ENCODE assay signal across 18 cellular contexts in genomic region chr10:26478061-26478460, GRCh38. TPM values are rescaled to one million over a fixed set of nuclear protein-coding genes. Genes with fewer than 3 reads are reported as not detected.
A peak's percentile ranks its signal among the peaks of the same experiment; 100 is the strongest.
DNase-seq lines count a peak whose midpoint lies in the region; ATAC-seq and TF ChIP-seq lines count a peak whose summit lies in the region.
"Had no signal": no experiment of that assay in that cellular context is flagged by ENCODE, and none has a peak within 500 bp of the region (broad histone marks: within the 10 kb centered on the region; RNA-seq: fewer than 3 reads in every experiment).

No MANE protein-coding gene starts in this region.

- H3K79me2 ChIP-seq in Loucy (ENCODE audit: insufficient read depth, low read length): peaks cover 8% of the 10 kb centered on the region

- H3K36me3 ChIP-seq in Loucy (ENCODE audit: insufficient read depth, low read length): no peaks in the 10 kb centered on the region
- H3K36me3 ChIP-seq: gastrocnemius medialis had no signal

- no peaks in the 10 kb centered on the region for H3K9me3 ChIP-seq in Loucy (ENCODE audit: insufficient read depth, low read depth, low read length)
- H3K9me3 ChIP-seq: gastrocnemius medialis had no signal

- no peaks in the 10 kb centered on the region for H4K20me1 ChIP-seq in Loucy (ENCODE audit: insufficient read depth, low read length, poor library complexity, severe bottlenecking)

- peak overlapping the region; percentile 95 for H3K27ac Mint-ChIP-seq in activated naive CD8-positive, alpha-beta T cell
- H3K27ac Mint-ChIP-seq in stimulated activated naive B cell treated with anti-CD40 and anti-IgM and Interleukin-4, amounts not matched to agents 10 μg/mL and 1 μg/mL and 100 μg/mL, for 72 hours: peak overlapping the region; percentile 93
- H3K27ac Mint-ChIP-seq: type B pancreatic cell had no signal

- peak overlapping the region; percentile 17 for H3K4me3 Mint-ChIP-seq in activated T-cell treated with anti-CD3 and anti-CD28 coated beads, Interleukin-2, amount 50 U/mL, for 4 hours
- H3K4me3 Mint-ChIP-seq in activated naive CD8-positive, alpha-beta T cell: peak overlapping the region; percentile 52
- peak overlapping the region; percentile 59 to 75 for H3K4me3 Mint-ChIP-seq in stimulated activated naive B cell treated with anti-CD40 and anti-IgM and Interleukin-4, amounts not matched to agents 10 μg/mL and 1 μg/mL and 100 μg/mL, for 72 hours
- H3K4me3 Mint-ChIP-seq: type B pancreatic cell had no signal

- H3K36me3 Mint-ChIP-seq in activated T-cell treated with anti-CD3 and anti-CD28 coated beads, Interleukin-2, amount 50 U/mL, for 4 hours (ENCODE audit: insufficient read depth): peaks cover 7% of the 10 kb centered on the region
- peaks cover 24% of the 10 kb centered on the region for H3K36me3 Mint-ChIP-seq in activated naive CD8-positive, alpha-beta T cell
- peaks cover 27 to 35% of the 10 kb centered on the region in 2 donors for H3K36me3 Mint-ChIP-seq in stimulated activated naive B cell treated with anti-CD40 and anti-IgM and Interleukin-4, amounts not matched to agents 10 μg/mL and 1 μg/mL and 100 μg/mL, for 72 hours
- H3K36me3 Mint-ChIP-seq: type B pancreatic cell had no signal

- no peak overlapping the region for H2AFZ ChIP-seq in Loucy (ENCODE audit: low read length)

- H3K4me1 Mint-ChIP-seq in activated T-cell treated with anti-CD3 and anti-CD28 coated beads, Interleukin-2, amount 50 U/mL, for 4 hours (ENCODE audit: low read depth): peaks cover 75% of the 10 kb centered on the region
- H3K4me1 Mint-ChIP-seq in activated naive CD8-positive, alpha-beta T cell (ENCODE audit: low read depth): peaks cover 82% of the 10 kb centered on the region
- H3K4me1 Mint-ChIP-seq in stimulated activated naive B cell treated with anti-CD40 and anti-IgM and Interleukin-4, amounts not matched to agents 10 μg/mL and 1 μg/mL and 100 μg/mL, for 72 hours: peaks cover 38 to 70% of the 10 kb centered on the region in 2 donors

- no peaks in the 10 kb centered on the region for H3K9me3 Mint-ChIP-seq in activated T-cell treated with anti-CD3 and anti-CD28 coated beads, Interleukin-2, amount 50 U/mL, for 4 hours
- H3K9me3 Mint-ChIP-seq in activated naive CD8-positive, alpha-beta T cell (ENCODE audit: low read depth): no peaks in the 10 kb centered on the region
- peaks cover 0 to 4% of the 10 kb centered on the region in 2 donors for H3K9me3 Mint-ChIP-seq in stimulated activated naive B cell treated with anti-CD40 and anti-IgM and Interleukin-4, amounts not matched to agents 10 μg/mL and 1 μg/mL and 100 μg/mL, for 72 hours
- H3K9me3 Mint-ChIP-seq: type B pancreatic cell had no signal

- H3K4me1 ChIP-seq in Loucy (ENCODE audit: insufficient read depth, low read length, poor library complexity, severe bottlenecking): peaks cover 44% of the 10 kb centered on the region
- H3K4me1 ChIP-seq: gastrocnemius medialis had no signal

- peak overlapping the region; percentile 23 for H3K4me2 ChIP-seq in Loucy (ENCODE audit: low read depth, low read length, poor library complexity, severe bottlenecking)

- H3K4me3 ChIP-seq in Loucy (ENCODE audit: low read length, poor library complexity, severe bottlenecking): no peak overlapping the region
- H3K4me3 ChIP-seq: gastrocnemius medialis had no signal

- TF ChIP-seq CTCF in Loucy (conservative IDR thresholded peaks at IDR 0.05; ENCODE audit: low read length): no peak

- no peaks in the 10 kb centered on the region for H3K9me2 ChIP-seq in Loucy (replicated peaks; ENCODE audit: low read depth, low read length)

- no peak overlapping the region for H3K9ac ChIP-seq in Loucy (ENCODE audit: low read depth, low read length, poor library complexity, severe bottlenecking)

- H3K27me3 Mint-ChIP-seq in activated T-cell treated with anti-CD3 and anti-CD28 coated beads, Interleukin-2, amount 50 U/mL, for 4 hours (ENCODE audit: low read depth): no peaks in the 10 kb centered on the region
- no peaks in the 10 kb centered on the region for H3K27me3 Mint-ChIP-seq in activated naive CD8-positive, alpha-beta T cell
- no peaks in the 10 kb centered on the region for H3K27me3 Mint-ChIP-seq in stimulated activated naive B cell treated with anti-CD40 and anti-IgM and Interleukin-4, amounts not matched to agents 10 μg/mL and 1 μg/mL and 100 μg/mL, for 72 hours
- H3K27me3 Mint-ChIP-seq: type B pancreatic cell had no signal

- no peak for DNase-seq in activated T-cell treated with anti-CD3 and anti-CD28 coated beads, Interleukin-2, amount 50 U/mL, for 4 hours
- no peak for DNase-seq in activated T-cell treated with anti-CD3 and anti-CD28 coated beads, Interleukin-2, amount 50 U/mL, for 1 hour
- no peak for DNase-seq in stimulated activated naive B cell treated with anti-CD40 and anti-IgM and Interleukin-4, amounts not matched to agents 10 μg/mL and 1 μg/mL and 100 μg/mL, for 72 hours
- no peak for DNase-seq in iPS-NIHi11 (ENCODE audit: low spot score)
- DNase-seq in COLO829 (ENCODE audit: low spot score): no peak
- DNase-seq: anterior cingulate cortex; DMS79; gastrocnemius medialis; mammary epithelial cell; NCI-H1092 treated with DMSO at 0.1 percent for 48 hours; NCI-H226; SIG-M5; stimulated activated CD4-positive, alpha-beta T cell treated with anti-CD3 and anti-CD28 coated beads, Interleukin-1b, Interleukin-23, amount 100 ng/mL, for 48 hours had no signal

- ATAC-seq in activated T-cell treated with anti-CD3 and anti-CD28 coated beads, Interleukin-2, amount 50 U/mL, for 4 hours: no peak
- no peak for ATAC-seq in stimulated activated naive B cell treated with anti-CD40 and anti-IgM and Interleukin-4, amounts not matched to agents 10 μg/mL and 1 μg/mL and 100 μg/mL, for 72 hours (replicated peaks)
- ATAC-seq in HG02852 (IDR thresholded peaks at IDR 0.05; ENCODE audit: unreplicated experiment): no peak
- ATAC-seq: gastrocnemius medialis had no signal

- H3K27me3 ChIP-seq in Loucy (ENCODE audit: insufficient read depth, low read length, poor library complexity, severe bottlenecking): no peaks in the 10 kb centered on the region
- H3K27me3 ChIP-seq: gastrocnemius medialis had no signal

- peaks cover 3% of the 10 kb centered on the region for H3F3A ChIP-seq in Loucy (ENCODE audit: low read depth)

RNA-seq across cellular contexts. Expression of gene APBB1IP, which starts 39.9 kb away (rescaled TPM):
- 10 to 100 TPM; 40.6 to 44.8 (median 41.8) TPM for total RNA-seq in activated T-cell treated with anti-CD3 and anti-CD28 coated beads, Interleukin-2, amount 50 U/mL, for 4 hours
- total RNA-seq: H4, mammary epithelial cell had no signal

Comparison
In these comparisons a context has a peak if more than half of its experiments do, and no peak if none do; other contexts are left out.
1. H3K4me3 Mint-ChIP-seq: peak in every context shown above with its lines; median percentile 67 in stimulated activated naive B cell treated with anti-CD40 and anti-IgM and Interleukin-4, amounts not matched to agents 10 μg/mL and 1 μg/mL and 100 μg/mL, for 72 hours; 52 in activated naive CD8-positive, alpha-beta T cell; 17 in activated T-cell treated with anti-CD3 and anti-CD28 coated beads, Interleukin-2, amount 50 U/mL, for 4 hours.